8 cellular contexts compared by ENCODE assay signal in genomic region chr1:149936076-149936991, GRCh38. TPM values are rescaled to one million over a fixed set of nuclear protein-coding genes. Genes with fewer than 3 reads are reported as not detected.
DNase-seq lines count a peak whose midpoint lies in the region; ATAC-seq, FAIRE-seq and TF ChIP-seq lines count a peak whose summit lies in the region.

TSS of gene MTMR11 (minus strand) at chr1:149936879. CDS start at chr1:149936647, 232 bp downstream.

- in situ Hi-C loops in SK-MEL-5 (cut with HindIII; ENCODE audit: low pct_unique_long_range_greater_than_20kb, low sequenced_read_pairs) = no loop called here

- peak within 1 kb of the TSS; percentile 81 to 84 (median 82) for H3K27ac ChIP-seq in esophagus muscularis mucosa (replicated peaks in 1 of 4)

- H3K36me3 ChIP-seq in esophagus muscularis mucosa = peaks cover 0 to 24% (median 8%) of the 10 kb centered on the region in 4 donors

- 19% methylated on average over 19 of the region's 19 CpGs for WGBS in esophagus muscularis mucosa

- DNase-seq in H54 (ENCODE audit: insufficient read length, low spot score) = peak; percentile 50
- peak; percentile 42 for DNase-seq in SK-MEL-5 (ENCODE audit: low read depth, low spot score)
- no peak for DNase-seq in esophagus muscularis mucosa (ENCODE audit: extremely low spot score)
- no peak for DNase-seq in neural crest cell (ENCODE audit: low read depth, low spot score)
- DNase-seq in GM19238 (ENCODE audit: insufficient read length, low spot score) = no peak

- H3K4me3 ChIP-seq in esophagus muscularis mucosa = peak within 1 kb of the TSS; percentile 55 to 70 (median 66)

- H3K27me3 Mint-ChIP-seq in neural crest cell (ENCODE audit: low read depth) = no peaks in the 10 kb centered on the region

- ATAC-seq in GM19467 (IDR thresholded peaks at IDR 0.05; ENCODE audit: unreplicated experiment) (no peak), GM21526 (IDR thresholded peaks at IDR 0.05; ENCODE audit: low FRiP score, unreplicated experiment) (no peak), GM21825 (IDR thresholded peaks at IDR 0.05; ENCODE audit: unreplicated experiment) (no peak)

- peak within 1 kb of the TSS; percentile 85 for H3K4me3 Mint-ChIP-seq in neural crest cell

- intact Hi-C loops in esophagus muscularis mucosa (cut with DNase I) = no loop called here

- peaks cover 35% of the 10 kb centered on the region for H3K4me1 Mint-ChIP-seq in neural crest cell

- TF ChIP-seq POLR2A in H54 (IDR thresholded peaks at IDR 0.05; ENCODE audit: low read depth, low read length) (no peak; the same call in 1 of the 2 replicates), esophagus muscularis mucosa (IDR thresholded peaks at IDR 0.05; ENCODE audit: low read depth) (no peak)

- TF ChIP-seq CTCF in esophagus muscularis mucosa (IDR thresholded peaks at IDR 0.05) (no peak), neural crest cell (conservative IDR thresholded peaks at IDR 0.05) (no peak)

- no peaks in the 10 kb centered on the region for H3K36me3 Mint-ChIP-seq in neural crest cell (ENCODE audit: low read depth)

- H3K27ac Mint-ChIP-seq in neural crest cell (ENCODE audit: unreplicated experiment) = peak within 1 kb of the TSS; percentile 57

- no peak for TF ChIP-seq EP300 in esophagus muscularis mucosa (IDR thresholded peaks at IDR 0.05)

- H3K27me3 ChIP-seq in esophagus muscularis mucosa = no peaks in the 10 kb centered on the region

- no peak for FAIRE-seq in H54 (lab: Jason Lieb, UNC)

- no peaks in the 10 kb centered on the region for H3K9me3 ChIP-seq in esophagus muscularis mucosa

- no peaks in the 10 kb centered on the region for H3K9me3 Mint-ChIP-seq in neural crest cell

- H3K4me1 ChIP-seq in esophagus muscularis mucosa = peaks cover 26 to 58% (median 49%) of the 10 kb centered on the region in 4 donors

RNA-seq across cellular contexts. Expression of gene MTMR11, which starts in this region (rescaled TPM):
- total RNA-seq in SK-MEL-5 (2014; rRNA removed; shearing (Covaris generic)) = 1.6 TPM in 2 replicates
- 1.4 and 3.4 TPM in 2 replicates for polyA plus RNA-seq in SK-MEL-5 (2015; cell fraction: cytosol; rRNA removed)
- polyA plus RNA-seq in SK-MEL-5 (2015; cell fraction: nucleus; rRNA removed) = 28.3 and 37.9 TPM in 2 replicates
- 10 to 100 TPM in 2 of 4 donors, 1 to 10 TPM in 2; 7.3 to 15.0 (median 10.5) TPM for total RNA-seq in esophagus muscularis mucosa
- total RNA-seq in neural crest cell = 4.5 and 6.3 TPM in 2 replicates

Comparison
In these comparisons a context has a peak if more than half of its experiments do, and no peak if none do; other contexts are left out.
1. DNase-seq: peak in H54 (single experiment) and SK-MEL-5 (single experiment); none in esophagus muscularis mucosa (single experiment), neural crest cell (single experiment) and GM19238 (single experiment).